16 cellular contexts compared by ENCODE assay signal in genomic region chr12:6466184-6466573, GRCh38. TPM values are rescaled to one million over a fixed set of nuclear protein-coding genes. Genes with fewer than 3 reads are reported as not detected.
A peak's percentile ranks its signal among the peaks of the same experiment; 100 is the strongest.
DNase-seq lines count a peak whose midpoint lies in the region; ATAC-seq and TF ChIP-seq lines count a peak whose summit lies in the region.
"Had no signal": no experiment of that assay in that cellular context is flagged by ENCODE, and none has a peak within 500 bp of the region (broad histone marks: within the 10 kb centered on the region; RNA-seq: fewer than 3 reads in every experiment).

No MANE protein-coding gene starts in this region.

- no peak for TF ChIP-seq POLR2A in suprapubic skin (IDR thresholded peaks at IDR 0.05)

- H3K36me3 Mint-ChIP-seq in activated CD4-positive, alpha-beta T cell treated with anti-CD3 and anti-CD28 coated beads, Interleukin-2, amount 10 ng/mL, durations not matched to agents 24 days and 14 days (ENCODE audit: low read depth), result peaks cover 80% of the 10 kb centered on the region
- peaks cover 15 to 80% (median 31%) of the 10 kb centered on the region in 3 donors for H3K36me3 Mint-ChIP-seq in CD8-positive, alpha-beta memory T cell
- peaks cover 70 to 90% of the 10 kb centered on the region in 2 donors for H3K36me3 Mint-ChIP-seq in activated naive CD4-positive, alpha-beta T cell treated with anti-CD3 and anti-CD28 coated beads, Interleukin-2, amount 50 U/mL, for 72 hours
- peaks cover 27% of the 10 kb centered on the region for H3K36me3 Mint-ChIP-seq in natural killer cell treated with Interleukin-12 subunit alpha and Interleukin-12 subunit beta and Interleukin-15 and Interleukin-18, amount 100 ng/mL, for 72 hours

- peaks cover 75% of the 10 kb centered on the region for H3K4me1 ChIP-seq in CD8-positive, alpha-beta memory T cell (ENCODE audit: insufficient read depth, low read length)
- H3K4me1 ChIP-seq in suprapubic skin (peaks cover 48% of the 10 kb centered on the region), BE2C (peaks cover 4% of the 10 kb centered on the region; the same call in 1 of the 2 replicates)
- H3K4me1 ChIP-seq: breast epithelium had no signal

- no peak for DNase-seq in activated CD4-positive, alpha-beta T cell treated with anti-CD3 and anti-CD28 coated beads, Interleukin-2, amount 10 ng/mL, durations not matched to agents 24 days and 14 days
- no peak for DNase-seq in activated CD4-positive, alpha-beta T cell treated with anti-CD3 and anti-CD28 coated beads, Interleukin-2, amount 50 U/mL, for 4 hours
- DNase-seq in CD8-positive, alpha-beta memory T cell, result no peak
- DNase-seq in activated naive CD4-positive, alpha-beta T cell treated with anti-CD3 and anti-CD28 coated beads, Interleukin-2, amount 50 U/mL, for 72 hours (ENCODE audit: low spot score in 2 of 2), result no peak
- no peak for DNase-seq in natural killer cell treated with Interleukin-12 subunit alpha and Interleukin-12 subunit beta and Interleukin-15 and Interleukin-18, amount 100 ng/mL, for 72 hours (ENCODE audit: low spot score)
- DNase-seq in suprapubic skin (ENCODE audit: low spot score in 2 of 2) (no peak), BE2C (no peak)
- DNase-seq: NCI-H524 treated with DMSO at 0.1 percent for 48 hours had no signal

- H3K4me3 Mint-ChIP-seq in activated CD4-positive, alpha-beta T cell treated with anti-CD3 and anti-CD28 coated beads, Interleukin-2, amount 10 ng/mL, durations not matched to agents 24 days and 14 days, result no peak overlapping the region
- H3K4me3 Mint-ChIP-seq in CD8-positive, alpha-beta memory T cell, result no peak overlapping the region
- H3K4me3 Mint-ChIP-seq in natural killer cell treated with Interleukin-12 subunit alpha and Interleukin-12 subunit beta and Interleukin-15 and Interleukin-18, amount 100 ng/mL, for 72 hours, result no peak overlapping the region

- TF ChIP-seq CTCF in suprapubic skin (IDR thresholded peaks at IDR 0.05) (no peak), BE2C (IDR thresholded peaks at IDR 0.05; ENCODE audit: low read depth, low read length) (no peak)

- no peaks in the 10 kb centered on the region for H3K27me3 ChIP-seq in CD8-positive, alpha-beta memory T cell (ENCODE audit: insufficient read depth, low read length, poor library complexity, severe bottlenecking)
- H3K27me3 ChIP-seq in suprapubic skin (no peaks in the 10 kb centered on the region), BE2C (no peaks in the 10 kb centered on the region)
- H3K27me3 ChIP-seq: breast epithelium, pancreas had no signal

- H3K9me3 ChIP-seq in CD8-positive, alpha-beta memory T cell (ENCODE audit: low read length), result no peaks in the 10 kb centered on the region
- no peaks in the 10 kb centered on the region for H3K9me3 ChIP-seq in suprapubic skin
- H3K9me3 ChIP-seq in BE2C, result no peaks in the 10 kb centered on the region
- H3K9me3 ChIP-seq: breast epithelium, pancreas had no signal

- H3K4me1 Mint-ChIP-seq in activated CD4-positive, alpha-beta T cell treated with anti-CD3 and anti-CD28 coated beads, Interleukin-2, amount 10 ng/mL, durations not matched to agents 24 days and 14 days, result peaks cover 81% of the 10 kb centered on the region
- peaks cover 83 to 88% (median 86%) of the 10 kb centered on the region in 3 donors for H3K4me1 Mint-ChIP-seq in CD8-positive, alpha-beta memory T cell
- H3K4me1 Mint-ChIP-seq in natural killer cell treated with Interleukin-12 subunit alpha and Interleukin-12 subunit beta and Interleukin-15 and Interleukin-18, amount 100 ng/mL, for 72 hours (ENCODE audit: low read depth in 2 of 2), result peaks cover 81 to 83% of the 10 kb centered on the region in 2 donors

- no peaks in the 10 kb centered on the region for H3K9me3 Mint-ChIP-seq in activated CD4-positive, alpha-beta T cell treated with anti-CD3 and anti-CD28 coated beads, Interleukin-2, amount 10 ng/mL, durations not matched to agents 24 days and 14 days
- H3K9me3 Mint-ChIP-seq in CD8-positive, alpha-beta memory T cell, result no peaks in the 10 kb centered on the region
- H3K9me3 Mint-ChIP-seq in activated naive CD4-positive, alpha-beta T cell treated with anti-CD3 and anti-CD28 coated beads, Interleukin-2, amount 50 U/mL, for 72 hours, result no peaks in the 10 kb centered on the region
- H3K9me3 Mint-ChIP-seq in natural killer cell treated with Interleukin-12 subunit alpha and Interleukin-12 subunit beta and Interleukin-15 and Interleukin-18, amount 100 ng/mL, for 72 hours, result no peaks in the 10 kb centered on the region

- H3K27ac Mint-ChIP-seq in activated CD4-positive, alpha-beta T cell treated with anti-CD3 and anti-CD28 coated beads, Interleukin-2, amount 10 ng/mL, durations not matched to agents 24 days and 14 days, result peak overlapping the region; percentile 79
- peak overlapping the region in 7 of 8 donors; percentile 35 to 97 (median 67) for H3K27ac Mint-ChIP-seq in CD8-positive, alpha-beta memory T cell
- peak overlapping the region; percentile 86 to 98 for H3K27ac Mint-ChIP-seq in activated naive CD4-positive, alpha-beta T cell treated with anti-CD3 and anti-CD28 coated beads, Interleukin-2, amount 50 U/mL, for 72 hours
- H3K27ac Mint-ChIP-seq in natural killer cell treated with Interleukin-12 subunit alpha and Interleukin-12 subunit beta and Interleukin-15 and Interleukin-18, amount 100 ng/mL, for 72 hours, result peak overlapping the region; percentile 97

- H3K27ac ChIP-seq in CD8-positive, alpha-beta memory T cell (ENCODE audit: low read depth, low read length), result no peak overlapping the region
- no peak overlapping the region for H3K27ac ChIP-seq in suprapubic skin
- H3K27ac ChIP-seq: breast epithelium, C4-2B, epithelial cell of prostate, pancreas had no signal

- POLR2A ChIA-PET in CD8-positive, alpha-beta memory T cell (lab: Charles Lee), result interaction anchor here (1.0 to 8.3 kb wide), 4 partner anchors 9 to 43 kb away, joined by 3 to 109 read pairs (median 5); partner anchors contain the start of gene TAPBPL

- no peak for TF ChIP-seq EP300 in suprapubic skin (IDR thresholded peaks at IDR 0.05)

- 85% methylated on average over 5 of the region's 5 CpGs for WGBS in suprapubic skin

- no peak for ATAC-seq in activated naive CD4-positive, alpha-beta T cell treated with anti-CD3 and anti-CD28 coated beads, Interleukin-2, amount 50 U/mL, for 72 hours
- ATAC-seq in natural killer cell treated with Interleukin-12 subunit alpha and Interleukin-12 subunit beta and Interleukin-15 and Interleukin-18, amount 100 ng/mL, for 72 hours, result no peak
- ATAC-seq in GM18498 (IDR thresholded peaks at IDR 0.05; ENCODE audit: unreplicated experiment), result no peak

- intact Hi-C loops in activated CD4-positive, alpha-beta T cell treated with anti-CD3 and anti-CD28 coated beads, Interleukin-2, amount 10 ng/mL, durations not matched to agents 24 days and 14 days (cut with micrococcal nuclease), result no loop called here

- H3K27me3 Mint-ChIP-seq in activated CD4-positive, alpha-beta T cell treated with anti-CD3 and anti-CD28 coated beads, Interleukin-2, amount 10 ng/mL, durations not matched to agents 24 days and 14 days, result no peaks in the 10 kb centered on the region
- no peaks in the 10 kb centered on the region for H3K27me3 Mint-ChIP-seq in CD8-positive, alpha-beta memory T cell
- no peaks in the 10 kb centered on the region for H3K27me3 Mint-ChIP-seq in natural killer cell treated with Interleukin-12 subunit alpha and Interleukin-12 subunit beta and Interleukin-15 and Interleukin-18, amount 100 ng/mL, for 72 hours

- no peak overlapping the region for H3K4me3 ChIP-seq in CD8-positive, alpha-beta memory T cell (ENCODE audit: low read length)
- H3K4me3 ChIP-seq in suprapubic skin (no peak overlapping the region), BE2C (ENCODE audit: low read depth, low read length) (no peak overlapping the region)
- H3K4me3 ChIP-seq: breast epithelium, lung, pancreas had no signal

- CTCF ChIA-PET in CD8-positive, alpha-beta memory T cell (lab: Charles Lee), result interaction anchor here (0.8 to 10.1 kb wide), 27 partner anchors 9 to 143 kb away, joined by 3 to 179 read pairs (median 8); partner anchors contain the start of genes CD27, GAPDH, MRPL51 and TAPBPL

- peaks cover 26% of the 10 kb centered on the region for H3K36me3 ChIP-seq in CD8-positive, alpha-beta memory T cell (ENCODE audit: insufficient read depth, low read length)
- peaks cover 48% of the 10 kb centered on the region for H3K36me3 ChIP-seq in suprapubic skin
- H3K36me3 ChIP-seq in BE2C, result peaks cover 37% of the 10 kb centered on the region
- H3K36me3 ChIP-seq: breast epithelium had no signal

RNA-seq across cellular contexts. Expression of gene VAMP1, which starts 4.3 kb away (rescaled TPM):
- 50.0 and 51.2 TPM in 2 replicates for total RNA-seq in activated CD4-positive, alpha-beta T cell treated with anti-CD3 and anti-CD28 coated beads, Interleukin-2, amount 10 ng/mL, durations not matched to agents 24 days and 14 days
- total RNA-seq in CD8-positive, alpha-beta memory T cell, result 10 to 100 TPM; 26.7 to 29.6 TPM
- polyA plus RNA-seq in CD8-positive, alpha-beta memory T cell, result 10.0 TPM
- 100 to 1,000 TPM in 1 of 2 donors, 10 to 100 TPM in 1; 47.6 to 151 TPM for total RNA-seq in activated naive CD4-positive, alpha-beta T cell treated with anti-CD3 and anti-CD28 coated beads, Interleukin-2, amount 50 U/mL, for 72 hours
- 10 to 100 TPM; 24.1 to 36.8 TPM for total RNA-seq in natural killer cell treated with Interleukin-12 subunit alpha and Interleukin-12 subunit beta and Interleukin-15 and Interleukin-18, amount 100 ng/mL, for 72 hours
- total RNA-seq in suprapubic skin, result 1 to 10 TPM; 2.1 to 5.4 (median 3.7) TPM
- 4.2 TPM for polyA plus RNA-seq in BE2C (2012; ENCODE audit: insufficient read depth, insufficient read length, low read depth)

RNA-seq across cellular contexts. Expression of gene TAPBPL, which starts 14.3 kb away (rescaled TPM):
- total RNA-seq in activated CD4-positive, alpha-beta T cell treated with anti-CD3 and anti-CD28 coated beads, Interleukin-2, amount 10 ng/mL, durations not matched to agents 24 days and 14 days, result 31.9 and 33.0 TPM in 2 replicates
- 10 to 100 TPM; 29.1 to 32.0 TPM for total RNA-seq in CD8-positive, alpha-beta memory T cell
- polyA plus RNA-seq in CD8-positive, alpha-beta memory T cell, result 131 TPM
- total RNA-seq in activated naive CD4-positive, alpha-beta T cell treated with anti-CD3 and anti-CD28 coated beads, Interleukin-2, amount 50 U/mL, for 72 hours, result 10 to 100 TPM; 31.4 to 33.7 TPM
- 10 to 100 TPM; 24.6 to 26.3 TPM for total RNA-seq in natural killer cell treated with Interleukin-12 subunit alpha and Interleukin-12 subunit beta and Interleukin-15 and Interleukin-18, amount 100 ng/mL, for 72 hours
- 10 to 100 TPM; 10.9 to 25.2 (median 17.7) TPM for total RNA-seq in suprapubic skin
- 9.8 TPM for polyA plus RNA-seq in BE2C (2012; ENCODE audit: insufficient read depth, insufficient read length, low read depth)

RNA-seq across cellular contexts. Expression of gene CD27, which starts 21.4 kb away (rescaled TPM):
- total RNA-seq in activated CD4-positive, alpha-beta T cell treated with anti-CD3 and anti-CD28 coated beads, Interleukin-2, amount 10 ng/mL, durations not matched to agents 24 days and 14 days, result 74.0 and 77.7 TPM in 2 replicates
- total RNA-seq in CD8-positive, alpha-beta memory T cell, result 100 to 1,000 TPM; 110 to 111 TPM
- 470 TPM for polyA plus RNA-seq in CD8-positive, alpha-beta memory T cell
- 100 to 1,000 TPM in 1 of 2 donors, 10 to 100 TPM in 1; 77.9 to 162 TPM for total RNA-seq in activated naive CD4-positive, alpha-beta T cell treated with anti-CD3 and anti-CD28 coated beads, Interleukin-2, amount 50 U/mL, for 72 hours
- total RNA-seq in natural killer cell treated with Interleukin-12 subunit alpha and Interleukin-12 subunit beta and Interleukin-15 and Interleukin-18, amount 100 ng/mL, for 72 hours, result 1 to 10 TPM; 2.1 to 2.2 TPM
- total RNA-seq in suprapubic skin, result 1 to 10 TPM in 1 of 4 donors, not detected in 3; 1.9 TPM
- 2.4 TPM for polyA plus RNA-seq in BE2C (2012; ENCODE audit: insufficient read depth, insufficient read length, low read depth)
- total RNA-seq: dermis blood vessel endothelial cell had no signal
- polyA plus RNA-seq: keratinocyte had no signal

RNA-seq across cellular contexts. Expression of gene MRPL51, which starts 26.9 kb away (rescaled TPM):
- total RNA-seq in activated CD4-positive, alpha-beta T cell treated with anti-CD3 and anti-CD28 coated beads, Interleukin-2, amount 10 ng/mL, durations not matched to agents 24 days and 14 days, result 277 and 280 TPM in 2 replicates
- 100 to 1,000 TPM; 317 to 327 TPM for total RNA-seq in CD8-positive, alpha-beta memory T cell
- polyA plus RNA-seq in CD8-positive, alpha-beta memory T cell, result 222 TPM
- total RNA-seq in activated naive CD4-positive, alpha-beta T cell treated with anti-CD3 and anti-CD28 coated beads, Interleukin-2, amount 50 U/mL, for 72 hours, result 100 to 1,000 TPM; 305 to 440 TPM
- total RNA-seq in natural killer cell treated with Interleukin-12 subunit alpha and Interleukin-12 subunit beta and Interleukin-15 and Interleukin-18, amount 100 ng/mL, for 72 hours, result 100 to 1,000 TPM; 200 to 217 TPM
- 10 to 100 TPM; 28.0 to 42.2 (median 37.9) TPM for total RNA-seq in suprapubic skin
- polyA plus RNA-seq in BE2C (2012; ENCODE audit: insufficient read depth, insufficient read length, low read depth), result 231 TPM

RNA-seq across cellular contexts. Expression of gene NCAPD2, which starts 27.7 kb away (rescaled TPM):
- total RNA-seq in activated CD4-positive, alpha-beta T cell treated with anti-CD3 and anti-CD28 coated beads, Interleukin-2, amount 10 ng/mL, durations not matched to agents 24 days and 14 days, result 104 and 106 TPM in 2 replicates
- 10 to 100 TPM; 96.5 to 97.5 TPM for total RNA-seq in CD8-positive, alpha-beta memory T cell
- polyA plus RNA-seq in CD8-positive, alpha-beta memory T cell, result 29.8 TPM
- 100 to 1,000 TPM; 208 to 276 TPM for total RNA-seq in activated naive CD4-positive, alpha-beta T cell treated with anti-CD3 and anti-CD28 coated beads, Interleukin-2, amount 50 U/mL, for 72 hours
- 100 to 1,000 TPM in 1 of 2 donors, 10 to 100 TPM in 1; 73.4 to 131 TPM for total RNA-seq in natural killer cell treated with Interleukin-12 subunit alpha and Interleukin-12 subunit beta and Interleukin-15 and Interleukin-18, amount 100 ng/mL, for 72 hours
- 10 to 100 TPM; 22.6 to 43.2 (median 31.0) TPM for total RNA-seq in suprapubic skin
- 41.8 TPM for polyA plus RNA-seq in BE2C (2012; ENCODE audit: insufficient read depth, insufficient read length, low read depth)

Comparison
In these comparisons a context has a peak if more than half of its experiments do, and no peak if none do; other contexts are left out.
1. RNA of gene CD27, which starts 21.4 kb away (total RNA-seq): 77.9 to 162 TPM in activated naive CD4-positive, alpha-beta T cell treated with anti-CD3 and anti-CD28 coated beads, Interleukin-2, amount 50 U/mL, for 72 hours, 110 to 111 TPM in CD8-positive, alpha-beta memory T cell and 74.0 to 77.7 TPM in activated CD4-positive, alpha-beta T cell treated with anti-CD3 and anti-CD28 coated beads, Interleukin-2, amount 10 ng/mL, durations not matched to agents 24 days and 14 days; 2.1 to 2.2 TPM in natural killer cell treated with Interleukin-12 subunit alpha and Interleukin-12 subunit beta and Interleukin-15 and Interleukin-18, amount 100 ng/mL, for 72 hours and 1.9 TPM in suprapubic skin; every median in the first group is over 10 times any median in the second.
2. Peak in every context shown above with its lines, with median percentiles within 50 percentile points of each other: H3K27ac Mint-ChIP-seq.